ENCODE assay signal across 18 cellular contexts in the genomic region with DNA sequence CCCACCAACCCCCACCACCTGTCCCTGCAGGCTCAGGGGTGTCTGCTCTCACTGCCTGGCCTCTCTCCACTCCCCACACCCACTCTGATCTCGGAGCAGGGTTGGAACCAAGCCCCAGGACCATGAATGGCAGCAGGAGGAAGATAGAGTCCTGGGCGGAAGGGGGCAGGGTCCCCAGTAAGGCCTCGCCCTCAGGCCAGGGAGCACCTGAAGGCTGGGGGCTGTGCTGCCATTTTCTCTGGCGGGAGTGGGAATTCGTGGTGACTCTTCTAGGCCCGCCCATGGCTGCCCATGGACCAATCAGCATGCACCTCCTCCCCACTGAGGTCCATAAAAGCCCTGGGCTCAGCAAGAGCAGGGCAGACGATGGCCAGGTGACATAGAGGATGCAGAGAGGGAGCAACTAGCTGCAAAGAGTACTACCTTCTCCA.
"Had no signal": no experiment of that assay in that cellular context is flagged by ENCODE, and none has a peak within 500 bp of the region (broad histone marks: within the 10 kb centered on the region; RNA-seq: fewer than 3 reads in every experiment).

No MANE protein-coding gene starts in this region.

- H3K27me3 Mint-ChIP-seq: activated CD8-positive, alpha-beta memory T cell treated with anti-CD3 and anti-CD28 coated beads, Interleukin-2, amount 10 ng/mL, durations not matched to agents 7 days and 5 days; activated naive CD8-positive, alpha-beta T cell; activated T-cell treated with anti-CD3 and anti-CD28 coated beads, Interleukin-2, amount 50 U/mL, for 24 hours; stimulated activated memory B cell treated with anti-CD40 and anti-IgM and Interleukin-4, amounts not matched to agents 10 μg/mL and 1 μg/mL and 100 μg/mL, for 72 hours had no signal

- H3K36me3 ChIP-seq: brain microvascular endothelial cell, spleen, transverse colon had no signal

- H3K27me3 ChIP-seq: brain microvascular endothelial cell, spleen, transverse colon had no signal

- H3K4me1 Mint-ChIP-seq: activated CD8-positive, alpha-beta memory T cell treated with anti-CD3 and anti-CD28 coated beads, Interleukin-2, amount 10 ng/mL, durations not matched to agents 7 days and 5 days; stimulated activated memory B cell treated with anti-CD40 and anti-IgM and Interleukin-4, amounts not matched to agents 10 μg/mL and 1 μg/mL and 100 μg/mL, for 72 hours had no signal

- H3K36me3 Mint-ChIP-seq: activated CD8-positive, alpha-beta memory T cell treated with anti-CD3 and anti-CD28 coated beads, Interleukin-2, amount 10 ng/mL, durations not matched to agents 7 days and 5 days; activated naive CD8-positive, alpha-beta T cell; stimulated activated memory B cell treated with anti-CD40 and anti-IgM and Interleukin-4, amounts not matched to agents 10 μg/mL and 1 μg/mL and 100 μg/mL, for 72 hours had no signal

- H3K9me3 Mint-ChIP-seq: activated T-cell treated with anti-CD3 and anti-CD28 coated beads, Interleukin-2, amount 50 U/mL, for 24 hours; stimulated activated memory B cell treated with anti-CD40 and anti-IgM and Interleukin-4, amounts not matched to agents 10 μg/mL and 1 μg/mL and 100 μg/mL, for 72 hours; T-helper 2 cell treated with Interferon-gamma antibody and Interleukin-4, amounts not matched to agents 5 μg/mL and 100 μg/mL, for 36 hours had no signal

- H3K27ac ChIP-seq: brain microvascular endothelial cell, psoas muscle, spleen, transverse colon had no signal

- H3K27ac Mint-ChIP-seq: activated CD8-positive, alpha-beta memory T cell treated with anti-CD3 and anti-CD28 coated beads, Interleukin-2, amount 10 ng/mL, durations not matched to agents 7 days and 5 days; activated naive CD8-positive, alpha-beta T cell; activated T-cell treated with anti-CD3 and anti-CD28 coated beads, Interleukin-2, amount 50 U/mL, for 24 hours; stimulated activated memory B cell treated with anti-CD40 and anti-IgM and Interleukin-4, amounts not matched to agents 10 μg/mL and 1 μg/mL and 100 μg/mL, for 72 hours; T-helper 2 cell treated with Interferon-gamma antibody and Interleukin-4, amounts not matched to agents 5 μg/mL and 100 μg/mL, for 36 hours had no signal

- H3K4me3 ChIP-seq: psoas muscle, spleen, transverse colon had no signal

- H3K4me3 Mint-ChIP-seq: activated CD8-positive, alpha-beta memory T cell treated with anti-CD3 and anti-CD28 coated beads, Interleukin-2, amount 10 ng/mL, durations not matched to agents 7 days and 5 days; activated naive CD8-positive, alpha-beta T cell; activated T-cell treated with anti-CD3 and anti-CD28 coated beads, Interleukin-2, amount 50 U/mL, for 24 hours; stimulated activated memory B cell treated with anti-CD40 and anti-IgM and Interleukin-4, amounts not matched to agents 10 μg/mL and 1 μg/mL and 100 μg/mL, for 72 hours; T-helper 2 cell treated with Interferon-gamma antibody and Interleukin-4, amounts not matched to agents 5 μg/mL and 100 μg/mL, for 36 hours had no signal

- DNase-seq: activated CD4-positive, alpha-beta T cell treated with anti-CD3 and anti-CD28 coated beads, Interleukin-2, amount 50 U/mL, for 48 hours; activated CD4-positive, CD25-positive, alpha-beta regulatory T cell treated with anti-CD3 and anti-CD28 coated beads, Interleukin-2, amount 50 U/mL, for 72 hours; activated CD8-positive, alpha-beta memory T cell treated with anti-CD3 and anti-CD28 coated beads, Interleukin-2, amount 10 ng/mL, durations not matched to agents 7 days and 5 days; activated effector memory CD4-positive, alpha-beta T cell treated with Interleukin-2 at 50 U/mL for 16 hours; activated T-cell treated with anti-CD3 and anti-CD28 coated beads, Interleukin-2, amount 50 U/mL, for 24 hours; brain microvascular endothelial cell; cerebellar nuclear complex; dermis blood vessel endothelial cell; midbrain; psoas muscle; spleen; stimulated activated CD4-positive, alpha-beta T cell treated with anti-CD3 and anti-CD28 coated beads, Interleukin-1b, Interleukin-23, amount 100 ng/mL, for 48 hours; SW 1271; transverse colon had no signal

- H3K4me1 ChIP-seq: psoas muscle, spleen, transverse colon had no signal

- H3K9me3 ChIP-seq: psoas muscle, spleen, transverse colon had no signal

- ATAC-seq: activated CD8-positive, alpha-beta memory T cell treated with anti-CD3 and anti-CD28 coated beads, Interleukin-2, amount 10 ng/mL, durations not matched to agents 7 days and 5 days; psoas muscle; sciatic nerve; stimulated activated memory B cell treated with anti-CD40 and anti-IgM and Interleukin-4, amounts not matched to agents 10 μg/mL and 1 μg/mL and 100 μg/mL, for 72 hours had no signal
